10 cellular contexts compared by ENCODE assay signal in genomic region chr1:150259217-150259616, GRCh38. TPM values are rescaled to one million over a fixed set of nuclear protein-coding genes. Genes with fewer than 3 reads are reported as not detected.
DNase-seq lines count a peak whose midpoint lies in the region; ATAC-seq and TF ChIP-seq lines count a peak whose summit lies in the region.
"Had no signal": no experiment of that assay in that cellular context is flagged by ENCODE, and none has a peak within 500 bp of the region (broad histone marks: within the 10 kb centered on the region; RNA-seq: fewer than 3 reads in every experiment).

No MANE protein-coding gene starts in this region.

- DNase-seq in SK-MEL-5 (ENCODE audit: low read depth, low spot score) = peak; percentile 96
- DNase-seq in hypothalamus (lab: John Stamatoyannopoulos, UW) = peak in 27 of 51 donors; percentile 1 to 54 (median 23)
- DNase-seq in psoas muscle = no peak
- DNase-seq in natural killer cell treated with Interleukin-12 subunit alpha and Interleukin-12 subunit beta and Interleukin-15 and Interleukin-18, amount 100 ng/mL, for 72 hours (ENCODE audit: low spot score) = no peak
- DNase-seq in NCI-H82 treated with DMSO at 0.1 percent for 48 hours (lab: John Stamatoyannopoulos, UW; ENCODE audit: unreplicated experiment) = no peak
- DNase-seq in activated naive CD8-positive, alpha-beta T cell treated with anti-CD3 and anti-CD28 coated beads, Interleukin-2, amount 50 U/mL, for 24 hours = no peak
- DNase-seq: naive B cell had no signal

- no peak overlapping the region for H3K4me3 Mint-ChIP-seq in natural killer cell treated with Interleukin-12 subunit alpha and Interleukin-12 subunit beta and Interleukin-15 and Interleukin-18, amount 100 ng/mL, for 72 hours
- H3K4me3 Mint-ChIP-seq in activated naive CD8-positive, alpha-beta T cell treated with anti-CD3 and anti-CD28 coated beads, Interleukin-2, amount 50 U/mL, for 24 hours = no peak overlapping the region
- H3K4me3 Mint-ChIP-seq: naive B cell; T-helper 1 cell treated with Interleukin-12 subunit alpha and Interleukin-12 subunit beta and Interleukin-4 antibody, amounts not matched to agents 30 μg/mL and 1 μg/mL, for 36 hours had no signal

- WGBS in psoas muscle, 3 donors = 47 to 61% (median 47%) methylated on average over 4 of the region's 4 CpGs

- intact Hi-C loops in psoas muscle (cut with DNase I) = no loop called here

- no peak overlapping the region for H3K4me3 ChIP-seq in psoas muscle

- TF ChIP-seq CTCF in psoas muscle (IDR thresholded peaks at IDR 0.05) = no peak

- H3K36me3 ChIP-seq in psoas muscle (ENCODE audit: insufficient read depth in 1 of 2, low read depth in 1 of 2) = peaks cover 0 to 4% of the 10 kb centered on the region in 2 donors

- peaks cover 20% of the 10 kb centered on the region for H3K4me1 ChIP-seq in psoas muscle

- no peaks in the 10 kb centered on the region for H3K9me3 Mint-ChIP-seq in natural killer cell treated with Interleukin-12 subunit alpha and Interleukin-12 subunit beta and Interleukin-15 and Interleukin-18, amount 100 ng/mL, for 72 hours
- no peaks in the 10 kb centered on the region for H3K9me3 Mint-ChIP-seq in activated naive CD8-positive, alpha-beta T cell treated with anti-CD3 and anti-CD28 coated beads, Interleukin-2, amount 50 U/mL, for 24 hours
- H3K9me3 Mint-ChIP-seq: naive B cell; T-helper 1 cell treated with Interleukin-12 subunit alpha and Interleukin-12 subunit beta and Interleukin-4 antibody, amounts not matched to agents 30 μg/mL and 1 μg/mL, for 36 hours had no signal

- peak overlapping the region; percentile 30 for H3K27ac ChIP-seq in psoas muscle

- no peak overlapping the region for H3K27ac Mint-ChIP-seq in natural killer cell treated with Interleukin-12 subunit alpha and Interleukin-12 subunit beta and Interleukin-15 and Interleukin-18, amount 100 ng/mL, for 72 hours
- no peak overlapping the region for H3K27ac Mint-ChIP-seq in activated naive CD8-positive, alpha-beta T cell treated with anti-CD3 and anti-CD28 coated beads, Interleukin-2, amount 50 U/mL, for 24 hours
- H3K27ac Mint-ChIP-seq: T-helper 1 cell treated with Interleukin-12 subunit alpha and Interleukin-12 subunit beta and Interleukin-4 antibody, amounts not matched to agents 30 μg/mL and 1 μg/mL, for 36 hours had no signal

- no peak for ATAC-seq in psoas muscle
- no peak for ATAC-seq in natural killer cell treated with Interleukin-12 subunit alpha and Interleukin-12 subunit beta and Interleukin-15 and Interleukin-18, amount 100 ng/mL, for 72 hours
- ATAC-seq in activated naive CD8-positive, alpha-beta T cell treated with anti-CD3 and anti-CD28 coated beads, Interleukin-2, amount 50 U/mL, for 24 hours = no peak

- H3K36me3 Mint-ChIP-seq in natural killer cell treated with Interleukin-12 subunit alpha and Interleukin-12 subunit beta and Interleukin-15 and Interleukin-18, amount 100 ng/mL, for 72 hours = no peaks in the 10 kb centered on the region
- no peaks in the 10 kb centered on the region for H3K36me3 Mint-ChIP-seq in activated naive CD8-positive, alpha-beta T cell treated with anti-CD3 and anti-CD28 coated beads, Interleukin-2, amount 50 U/mL, for 24 hours (ENCODE audit: low read depth)
- H3K36me3 Mint-ChIP-seq: naive B cell had no signal

- peaks cover 12 to 17% of the 10 kb centered on the region in 2 donors for H3K4me1 Mint-ChIP-seq in natural killer cell treated with Interleukin-12 subunit alpha and Interleukin-12 subunit beta and Interleukin-15 and Interleukin-18, amount 100 ng/mL, for 72 hours (ENCODE audit: low read depth in 2 of 2)
- H3K4me1 Mint-ChIP-seq in activated naive CD8-positive, alpha-beta T cell treated with anti-CD3 and anti-CD28 coated beads, Interleukin-2, amount 50 U/mL, for 24 hours = peaks cover 17% of the 10 kb centered on the region

- no peaks in the 10 kb centered on the region for H3K9me3 ChIP-seq in psoas muscle
- H3K9me3 ChIP-seq: Caco-2 had no signal

- in situ Hi-C loops in SK-MEL-5 (cut with HindIII; ENCODE audit: low pct_unique_long_range_greater_than_20kb, low sequenced_read_pairs) = no loop called here

- peaks cover 30 to 31% of the 10 kb centered on the region in 2 donors for H3K27me3 Mint-ChIP-seq in natural killer cell treated with Interleukin-12 subunit alpha and Interleukin-12 subunit beta and Interleukin-15 and Interleukin-18, amount 100 ng/mL, for 72 hours
- H3K27me3 Mint-ChIP-seq in activated naive CD8-positive, alpha-beta T cell treated with anti-CD3 and anti-CD28 coated beads, Interleukin-2, amount 50 U/mL, for 24 hours = peaks cover 29% of the 10 kb centered on the region

- no peaks in the 10 kb centered on the region for H3K27me3 ChIP-seq in psoas muscle (ENCODE audit: insufficient read depth in 3 of 3, low read length in 2 of 3)

RNA-seq across cellular contexts. Expression of gene CA14, which starts 1.6 kb away (rescaled TPM):
- total RNA-seq in SK-MEL-5 (2014; rRNA removed; shearing (Covaris generic)) = 53.6 and 54.4 TPM in 2 replicates
- polyA plus RNA-seq in SK-MEL-5 (2015; cell fraction: cytosol; rRNA removed) = 54.9 and 61.2 TPM in 2 replicates
- polyA plus RNA-seq in SK-MEL-5 (2015; cell fraction: nucleus; rRNA removed) = 78.6 and 82.2 TPM in 2 replicates
- under 1 TPM in 2 of 4 donors, not detected in 2; 0.30 to 0.48 TPM for total RNA-seq in psoas muscle
- under 1 TPM; 0.04 to 0.89 (median 0.61) TPM for polyA plus RNA-seq in psoas muscle
- not detected for total RNA-seq in natural killer cell treated with Interleukin-12 subunit alpha and Interleukin-12 subunit beta and Interleukin-15 and Interleukin-18, amount 100 ng/mL, for 72 hours
- total RNA-seq: Caco-2, LHCN-M2 had no signal

RNA-seq across cellular contexts. Expression of gene APH1A, which starts 9.6 kb away (rescaled TPM):
- 208 and 231 TPM in 2 replicates for total RNA-seq in SK-MEL-5 (2014; rRNA removed; shearing (Covaris generic))
- 206 and 238 TPM in 2 replicates for polyA plus RNA-seq in SK-MEL-5 (2015; cell fraction: cytosol; rRNA removed)
- polyA plus RNA-seq in SK-MEL-5 (2015; cell fraction: nucleus; rRNA removed) = 160 and 167 TPM in 2 replicates
- total RNA-seq in psoas muscle = 10 to 100 TPM; 33.1 to 69.3 (median 51.1) TPM
- 10 to 100 TPM; 48.5 to 91.5 (median 69.7) TPM for polyA plus RNA-seq in psoas muscle
- total RNA-seq in natural killer cell treated with Interleukin-12 subunit alpha and Interleukin-12 subunit beta and Interleukin-15 and Interleukin-18, amount 100 ng/mL, for 72 hours = 100 to 1,000 TPM; 115 to 140 TPM

RNA-seq across cellular contexts. Expression of gene C1orf54, which starts 13.4 kb away (rescaled TPM):
- total RNA-seq in SK-MEL-5 (2014; rRNA removed; shearing (Covaris generic)) = 1.5 and 3.1 TPM in 2 replicates
- polyA plus RNA-seq in SK-MEL-5 (2015; cell fraction: cytosol; rRNA removed) = 1.3 and 1.5 TPM in 2 replicates
- 3.4 and 10.5 TPM in 2 replicates for polyA plus RNA-seq in SK-MEL-5 (2015; cell fraction: nucleus; rRNA removed)
- 1 to 10 TPM; 4.7 to 7.6 (median 6.1) TPM for total RNA-seq in psoas muscle
- 1 to 10 TPM; 6.4 to 7.0 (median 6.8) TPM for polyA plus RNA-seq in psoas muscle
- total RNA-seq in natural killer cell treated with Interleukin-12 subunit alpha and Interleukin-12 subunit beta and Interleukin-15 and Interleukin-18, amount 100 ng/mL, for 72 hours = under 1 TPM; 0.45 to 0.59 TPM

RNA-seq across cellular contexts. Expression of gene CIART, which starts 23.1 kb away (rescaled TPM):
- total RNA-seq in SK-MEL-5 (2014; rRNA removed; shearing (Covaris generic)) = 0.21 TPM in 1 of 2 replicates, not detected in the other
- 0.33 and 1.3 TPM in 2 replicates for polyA plus RNA-seq in SK-MEL-5 (2015; cell fraction: cytosol; rRNA removed)
- 6.1 and 9.3 TPM in 2 replicates for polyA plus RNA-seq in SK-MEL-5 (2015; cell fraction: nucleus; rRNA removed)
- total RNA-seq in psoas muscle = 10 to 100 TPM in 3 of 4 donors, 1 to 10 TPM in 1; 6.2 to 23.4 (median 14.5) TPM
- polyA plus RNA-seq in psoas muscle = 10 to 100 TPM in 2 of 3 donors, 1 to 10 TPM in 1; 1.6 to 11.7 (median 11.6) TPM
- 10 to 100 TPM in 1 of 2 donors, 1 to 10 TPM in 1; 2.4 to 10.2 TPM for total RNA-seq in natural killer cell treated with Interleukin-12 subunit alpha and Interleukin-12 subunit beta and Interleukin-15 and Interleukin-18, amount 100 ng/mL, for 72 hours

RNA-seq across cellular contexts. Expression of gene ANP32E, which starts 23.3 kb away (rescaled TPM):
- total RNA-seq in SK-MEL-5 (2014; rRNA removed; shearing (Covaris generic)) = 26.8 and 28.6 TPM in 2 replicates
- 47.9 and 49.4 TPM in 2 replicates for polyA plus RNA-seq in SK-MEL-5 (2015; cell fraction: cytosol; rRNA removed)
- polyA plus RNA-seq in SK-MEL-5 (2015; cell fraction: nucleus; rRNA removed) = 27.2 and 28.0 TPM in 2 replicates
- total RNA-seq in psoas muscle = 10 to 100 TPM; 26.9 to 37.4 (median 31.9) TPM
- 10 to 100 TPM; 14.4 to 93.0 (median 23.2) TPM for polyA plus RNA-seq in psoas muscle
- 100 to 1,000 TPM; 157 to 164 TPM for total RNA-seq in natural killer cell treated with Interleukin-12 subunit alpha and Interleukin-12 subunit beta and Interleukin-15 and Interleukin-18, amount 100 ng/mL, for 72 hours

Comparison
In these comparisons a context has a peak if more than half of its experiments do, and no peak if none do; other contexts are left out.
1. DNase-seq: peak in SK-MEL-5 (single experiment) and hypothalamus (27 of 51); none in psoas muscle (0 of 2), natural killer cell treated with Interleukin-12 subunit alpha and Interleukin-12 subunit beta and Interleukin-15 and Interleukin-18, amount 100 ng/mL, for 72 hours (single experiment), NCI-H82 treated with DMSO at 0.1 percent for 48 hours (single experiment) and activated naive CD8-positive, alpha-beta T cell treated with anti-CD3 and anti-CD28 coated beads, Interleukin-2, amount 50 U/mL, for 24 hours (single experiment).
2. RNA of gene CA14, which starts 1.6 kb away (total RNA-seq): 53.6 to 54.4 TPM in SK-MEL-5; 0.30 to 0.48 TPM in psoas muscle and not detected in natural killer cell treated with Interleukin-12 subunit alpha and Interleukin-12 subunit beta and Interleukin-15 and Interleukin-18, amount 100 ng/mL, for 72 hours; every median in the first group is over 10 times any median in the second.